In genomic region chr2:136119717-136120675, GRCh38 we compare ENCODE assay signal across 9 cellular contexts. TPM values are rescaled to one million over a fixed set of nuclear protein-coding genes. Genes with fewer than 3 reads are reported as not detected.
DNase-seq lines count a peak whose midpoint lies in the region; ATAC-seq, FAIRE-seq and TF ChIP-seq lines count a peak whose summit lies in the region.
"Had no signal": no experiment of that assay in that cellular context is flagged by ENCODE, and none has a peak within 500 bp of the region (broad histone marks: within the 10 kb centered on the region; RNA-seq: fewer than 3 reads in every experiment).

No MANE protein-coding gene starts in this region.

- no peak for FAIRE-seq in urothelium cell line (lab: Jason Lieb, UNC)

- H3K79me2 ChIP-seq in SU-DHL-6 (ENCODE audit: insufficient read depth, low read length): peaks cover 30% of the 10 kb centered on the region
- no peaks in the 10 kb centered on the region for H3K79me2 ChIP-seq in GM23248 (ENCODE audit: insufficient read depth)

- no peaks in the 10 kb centered on the region for H3K27me3 ChIP-seq in SU-DHL-6 (ENCODE audit: low read length)
- H3K27me3 ChIP-seq in iPS-15b (ENCODE audit: control insufficient read depth, insufficient read depth, low read length): peaks cover 57% of the 10 kb centered on the region
- peaks cover 0 to 72% (median 11%) of the 10 kb centered on the region in 3 donors for H3K27me3 ChIP-seq in stomach
- H3K27me3 ChIP-seq in GM23248 (replicated peaks; ENCODE audit: insufficient read depth): peaks cover 80% of the 10 kb centered on the region

- no peak for TF ChIP-seq POLR2A in stomach (IDR thresholded peaks at IDR 0.05)

- peaks cover 23% of the 10 kb centered on the region for H3K27me3 Mint-ChIP-seq in activated CD8-positive, alpha-beta memory T cell treated with anti-CD3 and anti-CD28 coated beads, Interleukin-2, amount 10 ng/mL, durations not matched to agents 7 days and 5 days

- H3K36me3 ChIP-seq in SU-DHL-6 (ENCODE audit: low read length) (peaks cover 15% of the 10 kb centered on the region), iPS-15b (ENCODE audit: control insufficient read depth, insufficient read depth, low read length) (peaks cover under 1% of the 10 kb centered on the region), stomach (peaks cover 2 to 6% (median 5%) of the 10 kb centered on the region in 4 donors), GM23248 (ENCODE audit: low read depth) (no peaks in the 10 kb centered on the region)
- H3K36me3 ChIP-seq: ascending aorta had no signal

- in situ Hi-C loops in GM23248 (cut with MboI): no loop called here

- intact Hi-C loops in stomach (cut with DNase I; ENCODE audit: low total_unique reads): no loop called here

- H4K20me1 ChIP-seq in SU-DHL-6 (ENCODE audit: low read depth, low read length) (peaks cover 10% of the 10 kb centered on the region; the same call in 1 of the 2 replicates), GM23248 (ENCODE audit: insufficient read depth) (no peaks in the 10 kb centered on the region)

- TF ChIP-seq CTCF in SU-DHL-6 (IDR thresholded peaks at IDR 0.05; ENCODE audit: insufficient read depth, low read length, poor library complexity, severe bottlenecking) (no peak), stomach (IDR thresholded peaks at IDR 0.05) (no peak)

- no peaks in the 10 kb centered on the region for H3K9me3 Mint-ChIP-seq in activated CD8-positive, alpha-beta memory T cell treated with anti-CD3 and anti-CD28 coated beads, Interleukin-2, amount 10 ng/mL, durations not matched to agents 7 days and 5 days (ENCODE audit: low read depth)

- H3F3A ChIP-seq in SU-DHL-6 (ENCODE audit: insufficient read depth): peaks cover 50% of the 10 kb centered on the region
- no peaks in the 10 kb centered on the region for H3F3A ChIP-seq in GM23248 (ENCODE audit: insufficient read depth)

- no peak for TF ChIP-seq EP300 in stomach (IDR thresholded peaks at IDR 0.05)

- peaks cover 38% of the 10 kb centered on the region for H3K4me1 Mint-ChIP-seq in activated CD8-positive, alpha-beta memory T cell treated with anti-CD3 and anti-CD28 coated beads, Interleukin-2, amount 10 ng/mL, durations not matched to agents 7 days and 5 days

- no peak overlapping the region for H3K27ac Mint-ChIP-seq in activated CD8-positive, alpha-beta memory T cell treated with anti-CD3 and anti-CD28 coated beads, Interleukin-2, amount 10 ng/mL, durations not matched to agents 7 days and 5 days

- H3K27ac ChIP-seq in SU-DHL-6 (ENCODE audit: low read depth, low read length) (no peak overlapping the region), stomach (peak overlapping the region in 3 of 5 donors; percentile 82 to 84 (median 83)), GM23248 (no peak overlapping the region)
- H3K27ac ChIP-seq: ascending aorta had no signal

- H3K4me2 ChIP-seq in SU-DHL-6 (ENCODE audit: low read depth, low read length, poor library complexity, severe bottlenecking): peak overlapping the region; percentile 84
- no peak overlapping the region for H3K4me2 ChIP-seq in GM23248 (ENCODE audit: unreplicated experiment)

- H3K4me1 ChIP-seq in iPS-15b (ENCODE audit: control insufficient read depth, insufficient read depth, low read length) (peaks cover 6% of the 10 kb centered on the region), stomach (peaks cover 18 to 54% (median 43%) of the 10 kb centered on the region in 4 donors), GM23248 (ENCODE audit: insufficient read depth) (no peaks in the 10 kb centered on the region)

- H2AFZ ChIP-seq in SU-DHL-6 (ENCODE audit: low read depth, low read length, severe bottlenecking) (no peak overlapping the region), GM23248 (no peak overlapping the region)

- no peak for ATAC-seq in activated CD8-positive, alpha-beta memory T cell treated with anti-CD3 and anti-CD28 coated beads, Interleukin-2, amount 10 ng/mL, durations not matched to agents 7 days and 5 days

- H3K9me3 ChIP-seq in SU-DHL-6 (ENCODE audit: insufficient read depth, low read length) (no peaks in the 10 kb centered on the region), iPS-15b (ENCODE audit: control insufficient read depth, insufficient read depth, low read length) (no peaks in the 10 kb centered on the region), stomach (no peaks in the 10 kb centered on the region), GM23248 (ENCODE audit: low read depth) (no peaks in the 10 kb centered on the region)
- H3K9me3 ChIP-seq: ascending aorta had no signal

- no peak for DNase-seq in activated CD8-positive, alpha-beta memory T cell treated with anti-CD3 and anti-CD28 coated beads, Interleukin-2, amount 10 ng/mL, durations not matched to agents 7 days and 5 days
- DNase-seq in activated CD8-positive, alpha-beta memory T cell treated with anti-CD3 and anti-CD28 coated beads, Interleukin-2, amount 50 U/mL, for 4 hours: no peak
- DNase-seq in stomach: no peak
- no peak for DNase-seq in GM23248
- DNase-seq in urothelium cell line (ENCODE audit: low spot score): no peak
- no peak for DNase-seq in activated CD4-positive, alpha-beta T cell treated with anti-CD3 and anti-CD28 coated beads, Interleukin-2, amount 50 U/mL, for 4 hours

- no peaks in the 10 kb centered on the region for H3K9me2 ChIP-seq in SU-DHL-6 (replicated peaks; ENCODE audit: insufficient read depth, low read length)
- H3K9me2 ChIP-seq in GM23248 (ENCODE audit: insufficient read depth): no peaks in the 10 kb centered on the region

- H3K9ac ChIP-seq in SU-DHL-6 (ENCODE audit: low read length) (peak overlapping the region; percentile 94), iPS-15b (ENCODE audit: low read depth, low read length) (no peak overlapping the region), GM23248 (no peak overlapping the region)

- CTCF ChIA-PET in activated CD8-positive, alpha-beta memory T cell treated with anti-CD3 and anti-CD28 coated beads, Interleukin-2, amount 10 ng/mL, durations not matched to agents 7 days and 5 days (lab: Charles Lee): interaction anchor here (1.0 to 2.0 kb wide), 3 partner anchors 10 to 70 kb away, joined by 3 to 5 read pairs (median 4); no protein-coding TSS in a partner anchor

- peak overlapping the region; percentile 92 for H3K4me3 Mint-ChIP-seq in activated CD8-positive, alpha-beta memory T cell treated with anti-CD3 and anti-CD28 coated beads, Interleukin-2, amount 10 ng/mL, durations not matched to agents 7 days and 5 days

- WGBS in stomach, 5 donors: 33 to 48% (median 44%) methylated on average over 16 of the region's 16 CpGs
- 29 to 31% methylated on average over 16 of the region's 16 CpGs for WGBS in GM23248 (ENCODE audit: low coverage in 1 of 2, low lambda C conversion rate in 2 of 2, missing lambda C conversion rate in 2 of 2), 2 experiments

- H3K36me3 Mint-ChIP-seq in activated CD8-positive, alpha-beta memory T cell treated with anti-CD3 and anti-CD28 coated beads, Interleukin-2, amount 10 ng/mL, durations not matched to agents 7 days and 5 days: peaks cover 18% of the 10 kb centered on the region

- H3K4me3 ChIP-seq in SU-DHL-6 (ENCODE audit: insufficient read depth, low read length, poor library complexity, severe bottlenecking): peak overlapping the region; percentile 37
- peak overlapping the region; percentile 73 for H3K4me3 ChIP-seq in iPS-15b (ENCODE audit: low read depth, low read length)
- peak overlapping the region in 3 of 4 donors; percentile 60 to 85 (median 78) for H3K4me3 ChIP-seq in stomach
- no peak overlapping the region for H3K4me3 ChIP-seq in GM23248

RNA-seq across cellular contexts. Expression of gene CXCR4, which starts 2.0 kb away (rescaled TPM):
- total RNA-seq in activated CD8-positive, alpha-beta memory T cell treated with anti-CD3 and anti-CD28 coated beads, Interleukin-2, amount 10 ng/mL, durations not matched to agents 7 days and 5 days: 100 to 1,000 TPM; 133 to 160 TPM
- 10 to 100 TPM in 2 of 5 donors, 1 to 10 TPM in 2, not detected in 1; 1.2 to 42.6 (median 12.5) TPM for total RNA-seq in stomach
- polyA plus RNA-seq in stomach (10 to 100 TPM in 2 of 3 donors, 1 to 10 TPM in 1; 9.3 to 20.6 (median 15.9) TPM), GM23248 (2016; fragmentation: Nextera tagmentation; extraction: Ambion mirVana) (0.15 and 0.16 TPM in 2 replicates)
- not detected in 2 replicates for total RNA-seq in GM23248 (2014; rRNA removed; shearing (Covaris generic))

Comparison
In these comparisons a context has a peak if more than half of its experiments do, and no peak if none do; other contexts are left out.
1. H3K27ac ChIP-seq: peak in stomach (3 of 5); none in SU-DHL-6 (single experiment) and GM23248 (single experiment).